1 cellular context compared by ENCODE assay signal in the genomic region with DNA sequence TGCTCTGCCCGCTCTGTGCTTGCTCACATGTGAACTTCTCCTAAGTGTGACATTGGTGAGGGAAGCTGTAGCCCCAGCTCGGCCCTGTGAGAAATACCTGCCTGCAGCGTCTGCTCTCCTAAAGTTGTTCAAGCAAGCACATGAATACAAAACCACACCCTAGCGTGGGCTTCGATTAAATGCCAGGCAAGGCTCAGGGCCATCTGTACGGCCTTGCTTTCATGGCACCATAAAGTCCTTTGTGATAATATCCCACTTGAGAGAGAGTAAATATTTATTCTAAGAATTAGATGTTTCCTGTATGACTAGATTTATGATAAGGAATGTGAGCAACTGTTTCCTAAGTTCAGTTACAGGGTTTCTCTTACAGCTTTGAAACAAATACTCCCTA.
TF ChIP-seq lines count a peak whose summit lies in the region.

No MANE protein-coding gene starts in this region.

TF ChIP-seq in HepG2, 621 proteins besides CTCF, POLR2A, EP300 and RAD21 (continued from another document and continues in another):
- TF ChIP-seq ZBTB40 (IDR thresholded peaks at IDR 0.05) (no peak), ZBTB40 (CRISPR knock-in tag; IDR thresholded peaks at IDR 0.05) (no peak), ZNF33B (CRISPR knock-in tag; IDR thresholded peaks at IDR 0.05) (no peak), CHCHD3 (CRISPR knock-in tag; IDR thresholded peaks at IDR 0.05) (no peak), HDAC6 (IDR thresholded peaks at IDR 0.05; ENCODE audit: low read depth, low read length) (no peak), ZNF235 (CRISPR knock-in tag; IDR thresholded peaks at IDR 0.05; ENCODE audit: borderline replicate concordance) (no peak), DRAP1 (CRISPR knock-in tag; IDR thresholded peaks at IDR 0.05) (peak; percentile 54), ZNF331 (CRISPR knock-in tag; IDR thresholded peaks at IDR 0.05) (peak; percentile 73; the same call in 1 of the 2 replicates), SALL1 (CRISPR knock-in tag; IDR thresholded peaks at IDR 0.05) (peak; percentile 92), ZNF7 (CRISPR knock-in tag; IDR thresholded peaks at IDR 0.05) (no peak), TOPORS (CRISPR knock-in tag; IDR thresholded peaks at IDR 0.05) (no peak), ZNF547 (CRISPR knock-in tag; IDR thresholded peaks at IDR 0.05) (no peak), SMAD1 (CRISPR knock-in tag; IDR thresholded peaks at IDR 0.05; ENCODE audit: borderline replicate concordance, low read depth) (no peak), SRY (CRISPR knock-in tag; IDR thresholded peaks at IDR 0.05) (no peak), ZNF34 (CRISPR knock-in tag; IDR thresholded peaks at IDR 0.05; ENCODE audit: borderline replicate concordance) (no peak), TAF15 (IDR thresholded peaks at IDR 0.05; ENCODE audit: low read depth, low read length, poor library complexity, severe bottlenecking) (no peak), ZNF839 (CRISPR knock-in tag; IDR thresholded peaks at IDR 0.05; ENCODE audit: borderline replicate concordance) (no peak), DMAP1 (CRISPR knock-in tag; IDR thresholded peaks at IDR 0.05) (no peak), KMT2A (CRISPR knock-in tag; IDR thresholded peaks at IDR 0.05) (peak; percentile 51; the same call in 1 of the 2 replicates), ZNF766 (CRISPR knock-in tag; IDR thresholded peaks at IDR 0.05; ENCODE audit: borderline replicate concordance) (no peak), SMC3 (IDR thresholded peaks at IDR 0.05; ENCODE audit: low read length) (no peak), ESRRA (CRISPR knock-in tag; IDR thresholded peaks at IDR 0.05; ENCODE audit: low read depth) (no peak), TRAFD1 (CRISPR knock-in tag; IDR thresholded peaks at IDR 0.05; ENCODE audit: borderline replicate concordance) (no peak), ZNF747 (CRISPR knock-in tag; IDR thresholded peaks at IDR 0.05; ENCODE audit: borderline replicate concordance) (no peak; the same call in 1 of the 2 replicates), MED13 (CRISPR knock-in tag; IDR thresholded peaks at IDR 0.05) (no peak), ZMYM4 (CRISPR knock-in tag; IDR thresholded peaks at IDR 0.05) (no peak), ZNF350 (CRISPR knock-in tag; IDR thresholded peaks at IDR 0.05; ENCODE audit: borderline replicate concordance, low read depth) (no peak), KLF9 (CRISPR knock-in tag; IDR thresholded peaks at IDR 0.05; ENCODE audit: low read depth) (no peak), MTF2 (CRISPR knock-in tag; IDR thresholded peaks at IDR 0.05; ENCODE audit: borderline replicate concordance) (no peak), KDM3A (CRISPR knock-in tag; IDR thresholded peaks at IDR 0.05; ENCODE audit: low read depth) (no peak), ZNF367 (CRISPR knock-in tag; IDR thresholded peaks at IDR 0.05; ENCODE audit: borderline replicate concordance) (no peak)
- TF ChIP-seq, protein P1, sequence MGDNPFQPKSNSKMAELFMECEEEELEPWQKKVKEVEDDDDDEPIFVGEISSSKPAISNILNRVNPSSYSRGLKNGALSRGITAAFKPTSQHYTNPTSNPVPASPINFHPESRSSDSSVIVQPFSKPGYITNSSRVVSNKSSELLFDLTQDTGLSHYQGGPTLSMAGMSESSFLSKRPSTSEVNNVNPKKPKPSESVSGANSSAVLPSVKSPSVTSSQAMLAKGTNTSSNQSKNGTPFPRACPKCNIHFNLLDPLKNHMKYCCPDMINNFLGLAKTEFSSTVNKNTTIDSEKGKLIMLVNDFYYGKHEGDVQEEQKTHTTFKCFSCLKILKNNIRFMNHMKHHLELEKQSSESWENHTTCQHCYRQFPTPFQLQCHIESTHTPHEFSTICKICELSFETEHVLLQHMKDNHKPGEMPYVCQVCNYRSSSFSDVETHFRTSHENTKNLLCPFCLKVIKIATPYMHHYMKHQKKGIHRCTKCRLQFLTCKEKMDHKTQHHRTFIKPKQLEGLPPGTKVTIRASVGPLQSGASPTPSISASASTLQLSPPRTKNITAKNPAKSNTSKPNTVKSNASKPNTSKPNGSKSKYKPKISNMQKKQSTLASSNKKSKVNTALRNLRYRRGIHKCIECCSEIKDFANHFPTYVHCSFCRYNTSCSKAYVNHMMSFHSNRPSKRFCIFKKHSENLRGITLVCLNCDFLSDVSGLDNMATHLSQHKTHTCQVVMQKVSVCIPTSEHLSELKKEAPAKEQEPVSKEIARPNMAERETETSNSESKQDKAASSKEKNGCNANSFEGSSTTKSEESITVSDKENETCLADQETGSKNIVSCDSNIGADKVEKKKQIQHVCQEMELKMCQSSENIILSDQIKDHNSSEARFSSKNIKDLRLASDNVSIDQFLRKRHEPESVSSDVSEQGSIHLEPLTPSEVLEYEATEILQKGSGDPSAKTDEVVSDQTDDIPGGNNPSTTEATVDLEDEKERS (CRISPR knock-in tag; IDR thresholded peaks at IDR 0.05), result no peak
- TF ChIP-seq, protein P2, sequence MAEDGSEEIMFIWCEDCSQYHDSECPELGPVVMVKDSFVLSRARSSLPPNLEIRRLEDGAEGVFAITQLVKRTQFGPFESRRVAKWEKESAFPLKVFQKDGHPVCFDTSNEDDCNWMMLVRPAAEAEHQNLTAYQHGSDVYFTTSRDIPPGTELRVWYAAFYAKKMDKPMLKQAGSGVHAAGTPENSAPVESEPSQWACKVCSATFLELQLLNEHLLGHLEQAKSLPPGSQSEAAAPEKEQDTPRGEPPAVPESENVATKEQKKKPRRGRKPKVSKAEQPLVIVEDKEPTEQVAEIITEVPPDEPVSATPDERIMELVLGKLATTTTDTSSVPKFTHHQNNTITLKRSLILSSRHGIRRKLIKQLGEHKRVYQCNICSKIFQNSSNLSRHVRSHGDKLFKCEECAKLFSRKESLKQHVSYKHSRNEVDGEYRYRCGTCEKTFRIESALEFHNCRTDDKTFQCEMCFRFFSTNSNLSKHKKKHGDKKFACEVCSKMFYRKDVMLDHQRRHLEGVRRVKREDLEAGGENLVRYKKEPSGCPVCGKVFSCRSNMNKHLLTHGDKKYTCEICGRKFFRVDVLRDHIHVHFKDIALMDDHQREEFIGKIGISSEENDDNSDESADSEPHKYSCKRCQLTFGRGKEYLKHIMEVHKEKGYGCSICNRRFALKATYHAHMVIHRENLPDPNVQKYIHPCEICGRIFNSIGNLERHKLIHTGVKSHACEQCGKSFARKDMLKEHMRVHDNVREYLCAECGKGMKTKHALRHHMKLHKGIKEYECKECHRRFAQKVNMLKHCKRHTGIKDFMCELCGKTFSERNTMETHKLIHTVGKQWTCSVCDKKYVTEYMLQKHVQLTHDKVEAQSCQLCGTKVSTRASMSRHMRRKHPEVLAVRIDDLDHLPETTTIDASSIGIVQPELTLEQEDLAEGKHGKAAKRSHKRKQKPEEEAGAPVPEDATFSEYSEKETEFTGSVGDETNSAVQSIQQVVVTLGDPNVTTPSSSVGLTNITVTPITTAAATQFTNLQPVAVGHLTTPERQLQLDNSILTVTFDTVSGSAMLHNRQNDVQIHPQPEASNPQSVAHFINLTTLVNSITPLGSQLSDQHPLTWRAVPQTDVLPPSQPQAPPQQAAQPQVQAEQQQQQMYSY (CRISPR knock-in tag; IDR thresholded peaks at IDR 0.05), result no peak
- TF ChIP-seq, protein P3, sequence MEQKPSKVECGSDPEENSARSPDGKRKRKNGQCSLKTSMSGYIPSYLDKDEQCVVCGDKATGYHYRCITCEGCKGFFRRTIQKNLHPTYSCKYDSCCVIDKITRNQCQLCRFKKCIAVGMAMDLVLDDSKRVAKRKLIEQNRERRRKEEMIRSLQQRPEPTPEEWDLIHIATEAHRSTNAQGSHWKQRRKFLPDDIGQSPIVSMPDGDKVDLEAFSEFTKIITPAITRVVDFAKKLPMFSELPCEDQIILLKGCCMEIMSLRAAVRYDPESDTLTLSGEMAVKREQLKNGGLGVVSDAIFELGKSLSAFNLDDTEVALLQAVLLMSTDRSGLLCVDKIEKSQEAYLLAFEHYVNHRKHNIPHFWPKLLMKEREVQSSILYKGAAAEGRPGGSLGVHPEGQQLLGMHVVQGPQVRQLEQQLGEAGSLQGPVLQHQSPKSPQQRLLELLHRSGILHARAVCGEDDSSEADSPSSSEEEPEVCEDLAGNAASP (CRISPR knock-in tag; IDR thresholded peaks at IDR 0.05; ENCODE audit: borderline replicate concordance), result peak; percentile 37; the same call in 1 of the 2 replicates
- TF ChIP-seq, protein P4, sequence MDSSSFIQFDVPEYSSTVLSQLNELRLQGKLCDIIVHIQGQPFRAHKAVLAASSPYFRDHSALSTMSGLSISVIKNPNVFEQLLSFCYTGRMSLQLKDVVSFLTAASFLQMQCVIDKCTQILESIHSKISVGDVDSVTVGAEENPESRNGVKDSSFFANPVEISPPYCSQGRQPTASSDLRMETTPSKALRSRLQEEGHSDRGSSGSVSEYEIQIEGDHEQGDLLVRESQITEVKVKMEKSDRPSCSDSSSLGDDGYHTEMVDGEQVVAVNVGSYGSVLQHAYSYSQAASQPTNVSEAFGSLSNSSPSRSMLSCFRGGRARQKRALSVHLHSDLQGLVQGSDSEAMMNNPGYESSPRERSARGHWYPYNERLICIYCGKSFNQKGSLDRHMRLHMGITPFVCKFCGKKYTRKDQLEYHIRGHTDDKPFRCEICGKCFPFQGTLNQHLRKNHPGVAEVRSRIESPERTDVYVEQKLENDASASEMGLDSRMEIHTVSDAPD (CRISPR knock-in tag; IDR thresholded peaks at IDR 0.05), result no peak
